In genomic region chr21:35399002-35399401, GRCh38 we compare ENCODE assay signal across 13 cellular contexts.
DNase-seq lines count a peak whose midpoint lies in the region; ATAC-seq, FAIRE-seq and TF ChIP-seq lines count a peak whose summit lies in the region.
"Had no signal": no experiment of that assay in that cellular context is flagged by ENCODE, and none has a peak within 500 bp of the region (broad histone marks: within the 10 kb centered on the region; RNA-seq: fewer than 3 reads in every experiment).

No MANE protein-coding gene starts in this region.

- H3K27ac ChIP-seq in small intestine (ENCODE audit: low read depth in 1 of 2, low read length in 1 of 2) (no peak overlapping the region), Karpas-422 (ENCODE audit: low read length) (no peak overlapping the region)
- H3K27ac ChIP-seq: neural progenitor cell had no signal

- H3K9ac ChIP-seq in Karpas-422 (ENCODE audit: low read length), result no peak overlapping the region
- H3K9ac ChIP-seq: neural progenitor cell had no signal

- H3K36me3 Mint-ChIP-seq in activated CD4-positive, alpha-beta memory T cell treated with anti-CD3 and anti-CD28 coated beads for 36 hours, result no peaks in the 10 kb centered on the region
- no peaks in the 10 kb centered on the region for H3K36me3 Mint-ChIP-seq in activated CD4-positive, alpha-beta memory T cell treated with anti-CD3 and anti-CD28 coated beads, Interleukin-2, amount 10 ng/mL, durations not matched to agents 7 days and 5 days (ENCODE audit: low read depth)
- H3K36me3 Mint-ChIP-seq in stimulated activated effector memory CD8-positive, alpha-beta T cell treated with anti-CD3 and anti-CD28 coated beads, Interleukin-12 subunit alpha, Interleukin-12 subunit beta, amount 100 ng/mL, for 72 hours, result no peaks in the 10 kb centered on the region
- H3K36me3 Mint-ChIP-seq: neural progenitor cell had no signal

- H3K36me3 ChIP-seq in small intestine (ENCODE audit: control insufficient read depth in 2 of 2, insufficient read depth in 2 of 2, low read length in 2 of 2) (no peaks in the 10 kb centered on the region), Karpas-422 (ENCODE audit: insufficient read depth, low read length) (no peaks in the 10 kb centered on the region)
- H3K36me3 ChIP-seq: neural progenitor cell had no signal

- CTCF ChIA-PET in activated CD4-positive, alpha-beta memory T cell treated with anti-CD3 and anti-CD28 coated beads for 36 hours (lab: Charles Lee), result interaction anchor here (0.8 to 5.7 kb wide), 7 partner anchors 48 to 653 kb away, joined by 3 to 48 read pairs (median 13); no protein-coding TSS in a partner anchor
- CTCF ChIA-PET in activated CD4-positive, alpha-beta memory T cell treated with anti-CD3 and anti-CD28 coated beads, Interleukin-2, amount 10 ng/mL, durations not matched to agents 7 days and 5 days (lab: Charles Lee), result interaction anchor here (1.6 to 3.2 kb wide), 6 partner anchors 506 to 705 kb away, joined by 5 to 18 read pairs (median 12); no protein-coding TSS in a partner anchor

- H3K4me3 ChIP-seq in astrocyte of the spinal cord (ENCODE audit: low read depth, low read length) (no peak overlapping the region), small intestine (ENCODE audit: low read depth in 1 of 2, low read length in 2 of 2) (no peak overlapping the region), Karpas-422 (ENCODE audit: low read length) (no peak overlapping the region)
- H3K4me3 ChIP-seq: neural progenitor cell had no signal

- no peaks in the 10 kb centered on the region for H3K79me2 ChIP-seq in Karpas-422 (ENCODE audit: low read length)

- 71 to 82% (median 75%) methylated on average over 5 of the region's 5 CpGs for WGBS in small intestine, 3 donors

- in situ Hi-C loops in astrocyte of the spinal cord (cut with HindIII; ENCODE audit: low sequenced_read_pairs), result no loop called here

- H3K4me1 ChIP-seq in small intestine (ENCODE audit: control insufficient read depth in 2 of 2, insufficient read depth in 1 of 2, low read depth in 1 of 2, low read length in 1 of 2) (no peaks in the 10 kb centered on the region), Karpas-422 (ENCODE audit: low read length) (peaks cover 7% of the 10 kb centered on the region)
- H3K4me1 ChIP-seq: neural progenitor cell had no signal

- H3K9me3 ChIP-seq in small intestine (ENCODE audit: control insufficient read depth, low read depth), result no peaks in the 10 kb centered on the region
- H3K9me3 ChIP-seq in Karpas-422 (ENCODE audit: low read length), result no peaks in the 10 kb centered on the region

- no peaks in the 10 kb centered on the region for H3K27me3 Mint-ChIP-seq in activated CD4-positive, alpha-beta memory T cell treated with anti-CD3 and anti-CD28 coated beads for 36 hours
- H3K27me3 Mint-ChIP-seq in activated CD4-positive, alpha-beta memory T cell treated with anti-CD3 and anti-CD28 coated beads, Interleukin-2, amount 10 ng/mL, durations not matched to agents 7 days and 5 days, result no peaks in the 10 kb centered on the region

- H3K4me3 Mint-ChIP-seq in activated CD4-positive, alpha-beta memory T cell treated with anti-CD3 and anti-CD28 coated beads for 36 hours, result no peak overlapping the region
- no peak overlapping the region for H3K4me3 Mint-ChIP-seq in activated CD4-positive, alpha-beta memory T cell treated with anti-CD3 and anti-CD28 coated beads, Interleukin-2, amount 10 ng/mL, durations not matched to agents 7 days and 5 days
- peak overlapping the region; percentile 27 for H3K4me3 Mint-ChIP-seq in stimulated activated effector memory CD8-positive, alpha-beta T cell treated with anti-CD3 and anti-CD28 coated beads, Interleukin-12 subunit alpha, Interleukin-12 subunit beta, amount 100 ng/mL, for 72 hours
- H3K4me3 Mint-ChIP-seq: neural progenitor cell had no signal

- intact Hi-C loops in activated CD4-positive, alpha-beta memory T cell treated with anti-CD3 and anti-CD28 coated beads for 36 hours (cut with micrococcal nuclease), result loop anchor here (5.0 kb wide), 1 partner anchor 302 kb away; no protein-coding TSS in a partner anchor

- no peak for TF ChIP-seq CTCF in astrocyte of the spinal cord (IDR thresholded peaks at IDR 0.05; ENCODE audit: low read depth, low read length)

- peaks cover 24% of the 10 kb centered on the region for H3K4me1 Mint-ChIP-seq in activated CD4-positive, alpha-beta memory T cell treated with anti-CD3 and anti-CD28 coated beads for 36 hours (ENCODE audit: low read depth)
- H3K4me1 Mint-ChIP-seq in activated CD4-positive, alpha-beta memory T cell treated with anti-CD3 and anti-CD28 coated beads, Interleukin-2, amount 10 ng/mL, durations not matched to agents 7 days and 5 days, result peaks cover 14% of the 10 kb centered on the region
- peaks cover 19% of the 10 kb centered on the region for H3K4me1 Mint-ChIP-seq in stimulated activated effector memory CD8-positive, alpha-beta T cell treated with anti-CD3 and anti-CD28 coated beads, Interleukin-12 subunit alpha, Interleukin-12 subunit beta, amount 100 ng/mL, for 72 hours
- H3K4me1 Mint-ChIP-seq: neural progenitor cell had no signal

- ATAC-seq in stimulated activated effector memory CD8-positive, alpha-beta T cell treated with anti-CD3 and anti-CD28 coated beads, Interleukin-12 subunit alpha, Interleukin-12 subunit beta, amount 100 ng/mL, for 72 hours, result no peak
- ATAC-seq in GM19035 (IDR thresholded peaks at IDR 0.05; ENCODE audit: unreplicated experiment), result no peak
- ATAC-seq: left lobe of liver had no signal

- no peaks in the 10 kb centered on the region for H3K27me3 ChIP-seq in small intestine (ENCODE audit: control insufficient read depth in 2 of 2, insufficient read depth in 2 of 2, low read length in 2 of 2)
- no peaks in the 10 kb centered on the region for H3K27me3 ChIP-seq in Karpas-422 (ENCODE audit: low read length)
- H3K27me3 ChIP-seq: neural progenitor cell had no signal

- H3K4me2 ChIP-seq in Karpas-422 (ENCODE audit: low read depth, low read length, poor library complexity, severe bottlenecking), result no peak overlapping the region
- H3K4me2 ChIP-seq: neural progenitor cell had no signal

- no peaks in the 10 kb centered on the region for H4K20me1 ChIP-seq in Karpas-422 (ENCODE audit: insufficient read depth, low read depth, low read length)

- POLR2A ChIA-PET in activated CD4-positive, alpha-beta memory T cell treated with anti-CD3 and anti-CD28 coated beads for 36 hours (lab: Charles Lee), result no interaction called here
- POLR2A ChIA-PET in activated CD4-positive, alpha-beta memory T cell treated with anti-CD3 and anti-CD28 coated beads, Interleukin-2, amount 10 ng/mL, durations not matched to agents 7 days and 5 days (lab: Charles Lee), result interaction anchor here (2.2 kb wide), 1 partner anchor 509 kb away, joined by 7 read pairs; no protein-coding TSS in a partner anchor

- DNase-seq in activated CD4-positive, alpha-beta memory T cell treated with anti-CD3 and anti-CD28 coated beads for 36 hours, result no peak
- DNase-seq in activated CD4-positive, alpha-beta memory T cell treated with anti-CD3 and anti-CD28 coated beads, Interleukin-2, amount 10 ng/mL, durations not matched to agents 7 days and 5 days, result no peak
- peak; percentile 26 for DNase-seq in NAMALWA (ENCODE audit: low spot score)
- peak; percentile 41 for DNase-seq in astrocyte of the spinal cord (ENCODE audit: low read depth, low spot score)
- DNase-seq in stimulated activated effector memory CD8-positive, alpha-beta T cell treated with anti-CD3 and anti-CD28 coated beads, Interleukin-12 subunit alpha, Interleukin-12 subunit beta, amount 100 ng/mL, for 72 hours (ENCODE audit: low spot score in 2 of 2), result no peak
- no peak for DNase-seq in small intestine
- DNase-seq in Karpas-422, result no peak
- DNase-seq: effector memory CD4-positive, alpha-beta T cell; HCEC 1CT had no signal

- H2AFZ ChIP-seq in Karpas-422 (ENCODE audit: low read length), result no peak overlapping the region
- H2AFZ ChIP-seq: neural progenitor cell had no signal

- FAIRE-seq in small intestine (lab: Jason Lieb, UNC), result no peak
- FAIRE-seq: urothelium cell line had no signal

- H3K9me2 ChIP-seq in Karpas-422 (replicated peaks; ENCODE audit: insufficient read depth, low read length), result no peaks in the 10 kb centered on the region

- no peaks in the 10 kb centered on the region for H3K9me3 Mint-ChIP-seq in activated CD4-positive, alpha-beta memory T cell treated with anti-CD3 and anti-CD28 coated beads for 36 hours
- no peaks in the 10 kb centered on the region for H3K9me3 Mint-ChIP-seq in activated CD4-positive, alpha-beta memory T cell treated with anti-CD3 and anti-CD28 coated beads, Interleukin-2, amount 10 ng/mL, durations not matched to agents 7 days and 5 days
- no peaks in the 10 kb centered on the region for H3K9me3 Mint-ChIP-seq in stimulated activated effector memory CD8-positive, alpha-beta T cell treated with anti-CD3 and anti-CD28 coated beads, Interleukin-12 subunit alpha, Interleukin-12 subunit beta, amount 100 ng/mL, for 72 hours
- H3K9me3 Mint-ChIP-seq: neural progenitor cell had no signal

- peak overlapping the region; percentile 55 for H3K27ac Mint-ChIP-seq in activated CD4-positive, alpha-beta memory T cell treated with anti-CD3 and anti-CD28 coated beads for 36 hours
- no peak overlapping the region for H3K27ac Mint-ChIP-seq in activated CD4-positive, alpha-beta memory T cell treated with anti-CD3 and anti-CD28 coated beads, Interleukin-2, amount 10 ng/mL, durations not matched to agents 7 days and 5 days
- H3K27ac Mint-ChIP-seq in stimulated activated effector memory CD8-positive, alpha-beta T cell treated with anti-CD3 and anti-CD28 coated beads, Interleukin-12 subunit alpha, Interleukin-12 subunit beta, amount 100 ng/mL, for 72 hours, result no peak overlapping the region
- H3K27ac Mint-ChIP-seq: neural progenitor cell had no signal

Comparison
In these comparisons a context has a peak if more than half of its experiments do, and no peak if none do; other contexts are left out.
1. DNase-seq: peak in NAMALWA (single experiment) and astrocyte of the spinal cord (single experiment); none in activated CD4-positive, alpha-beta memory T cell treated with anti-CD3 and anti-CD28 coated beads for 36 hours (single experiment), activated CD4-positive, alpha-beta memory T cell treated with anti-CD3 and anti-CD28 coated beads, Interleukin-2, amount 10 ng/mL, durations not matched to agents 7 days and 5 days (single experiment), stimulated activated effector memory CD8-positive, alpha-beta T cell treated with anti-CD3 and anti-CD28 coated beads, Interleukin-12 subunit alpha, Interleukin-12 subunit beta, amount 100 ng/mL, for 72 hours (0 of 2), small intestine (single experiment) and Karpas-422 (single experiment).